10 cellular contexts compared by ENCODE assay signal in genomic region chr6:81451787-81452186, GRCh38.
DNase-seq lines count a peak whose midpoint lies in the region; ATAC-seq and TF ChIP-seq lines count a peak whose summit lies in the region.
"Had no signal": no experiment of that assay in that cellular context is flagged by ENCODE, and none has a peak within 500 bp of the region (broad histone marks: within the 10 kb centered on the region; RNA-seq: fewer than 3 reads in every experiment).

No MANE protein-coding gene starts in this region.

- no peaks in the 10 kb centered on the region for H3K27me3 ChIP-seq in kidney epithelial cell (ENCODE audit: control insufficient read depth, insufficient read depth, low read length)

- POLR2A ChIA-PET in RWPE1 (lab: Yijun Ruan, JAX; ENCODE audit: low non-redundant PET): no interaction called here
- POLR2A ChIA-PET in activated CD4-positive, alpha-beta memory T cell treated with anti-CD3 and anti-CD28 coated beads, Interleukin-2, amount 10 ng/mL, durations not matched to agents 7 days and 5 days (lab: Charles Lee): no interaction called here

- H3K4me3 ChIP-seq in kidney epithelial cell (ENCODE audit: low read depth, low read length): no peak overlapping the region

- no peaks in the 10 kb centered on the region for H3K36me3 ChIP-seq in kidney epithelial cell (ENCODE audit: control insufficient read depth, insufficient read depth, low read length)

- peak; percentile 62 for ATAC-seq in HG03045 (IDR thresholded peaks at IDR 0.05; ENCODE audit: unreplicated experiment)

- H3K9me3 Mint-ChIP-seq in activated CD4-positive, alpha-beta memory T cell treated with anti-CD3 and anti-CD28 coated beads, Interleukin-2, amount 10 ng/mL, durations not matched to agents 7 days and 5 days: no peaks in the 10 kb centered on the region
- H3K9me3 Mint-ChIP-seq: neural crest cell had no signal

- no peak overlapping the region for H3K27ac ChIP-seq in RWPE1
- H3K27ac ChIP-seq: C4-2B had no signal

- no peak for TF ChIP-seq CTCF in RWPE1 (conservative IDR thresholded peaks at IDR 0.05; ENCODE audit: low read depth)
- TF ChIP-seq CTCF in kidney epithelial cell (IDR thresholded peaks at IDR 0.05; ENCODE audit: insufficient read depth, low read length, poor library complexity, severe bottlenecking): no peak

- no peaks in the 10 kb centered on the region for H3K4me1 Mint-ChIP-seq in activated CD4-positive, alpha-beta memory T cell treated with anti-CD3 and anti-CD28 coated beads, Interleukin-2, amount 10 ng/mL, durations not matched to agents 7 days and 5 days
- H3K4me1 Mint-ChIP-seq: neural crest cell had no signal

- H3K4me3 Mint-ChIP-seq in activated CD4-positive, alpha-beta memory T cell treated with anti-CD3 and anti-CD28 coated beads, Interleukin-2, amount 10 ng/mL, durations not matched to agents 7 days and 5 days: no peak overlapping the region
- H3K4me3 Mint-ChIP-seq: neural crest cell had no signal

- CTCF ChIA-PET in RWPE1 (lab: Yijun Ruan, JAX): interaction anchor here (0.5 kb wide), 1 partner anchor 1238 kb away, joined by 3 read pairs; no protein-coding TSS in a partner anchor
- CTCF ChIA-PET in activated CD4-positive, alpha-beta memory T cell treated with anti-CD3 and anti-CD28 coated beads, Interleukin-2, amount 10 ng/mL, durations not matched to agents 7 days and 5 days (lab: Charles Lee): no interaction called here

- H3K27ac Mint-ChIP-seq in activated CD4-positive, alpha-beta memory T cell treated with anti-CD3 and anti-CD28 coated beads, Interleukin-2, amount 10 ng/mL, durations not matched to agents 7 days and 5 days: no peak overlapping the region

- no peaks in the 10 kb centered on the region for H3K36me3 Mint-ChIP-seq in activated CD4-positive, alpha-beta memory T cell treated with anti-CD3 and anti-CD28 coated beads, Interleukin-2, amount 10 ng/mL, durations not matched to agents 7 days and 5 days (ENCODE audit: low read depth)

- DNase-seq in SIG-M5 treated with dmso at 0.1 percent for 504 hours (lab: John Stamatoyannopoulos, UW; ENCODE audit: unreplicated experiment) (peak; percentile 32), SIG-M5 (lab: John Stamatoyannopoulos, UW) (no peak), RWPE1 (ENCODE audit: low spot score) (peak; percentile 39), kidney epithelial cell (ENCODE audit: low read depth) (peak; percentile 12), epidermal melanocyte (ENCODE audit: insufficient read length, low spot score) (no peak)
- DNase-seq in activated CD4-positive, alpha-beta memory T cell treated with anti-CD3 and anti-CD28 coated beads, Interleukin-2, amount 10 ng/mL, durations not matched to agents 7 days and 5 days: no peak
- DNase-seq in activated CD4-positive, alpha-beta T cell treated with anti-CD3 and anti-CD28 coated beads, Interleukin-2, amount 50 U/mL, for 4 hours: no peak

- H3K27me3 Mint-ChIP-seq in activated CD4-positive, alpha-beta memory T cell treated with anti-CD3 and anti-CD28 coated beads, Interleukin-2, amount 10 ng/mL, durations not matched to agents 7 days and 5 days: no peaks in the 10 kb centered on the region

Comparison
In these comparisons a context has a peak if more than half of its experiments do, and no peak if none do; other contexts are left out.
1. DNase-seq: peak in SIG-M5 treated with dmso at 0.1 percent for 504 hours (single experiment), RWPE1 (single experiment) and kidney epithelial cell (single experiment); none in SIG-M5 (single experiment), activated CD4-positive, alpha-beta memory T cell treated with anti-CD3 and anti-CD28 coated beads, Interleukin-2, amount 10 ng/mL, durations not matched to agents 7 days and 5 days (single experiment), epidermal melanocyte (single experiment) and activated CD4-positive, alpha-beta T cell treated with anti-CD3 and anti-CD28 coated beads, Interleukin-2, amount 50 U/mL, for 4 hours (0 of 2).